35 cellular contexts compared by ENCODE assay signal in the genomic region with DNA sequence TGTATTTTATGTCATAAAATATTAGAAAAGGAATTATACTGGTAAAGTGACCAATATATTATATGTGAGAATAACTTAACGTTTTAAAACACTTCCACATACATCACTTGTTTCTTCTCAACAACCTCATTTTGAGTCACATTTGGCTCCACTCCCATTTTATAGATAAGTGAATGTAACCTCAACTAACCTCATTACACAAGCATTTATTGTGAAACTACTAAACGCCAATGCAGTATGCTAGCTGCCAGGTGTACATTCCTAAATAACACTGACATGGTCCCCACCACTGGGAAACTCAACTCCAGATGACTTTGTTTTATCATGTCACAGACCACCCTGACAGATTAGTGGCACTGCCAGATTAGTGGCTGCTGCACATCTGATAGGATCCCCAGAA.
"Had no signal": no experiment of that assay in that cellular context is flagged by ENCODE, and none has a peak within 500 bp of the region (broad histone marks: within the 10 kb centered on the region; RNA-seq: fewer than 3 reads in every experiment).

No MANE protein-coding gene starts in this region.

- H3K27ac Mint-ChIP-seq: activated B cell treated with CpG ODN at 0.5 μM for 24 hours; activated CD4-positive, alpha-beta memory T cell treated with anti-CD3 and anti-CD28 coated beads, Interleukin-2, amount 10 ng/mL, durations not matched to agents 7 days and 5 days; activated CD8-positive, alpha-beta memory T cell treated with anti-CD3 and anti-CD28 coated beads, Interleukin-2, amount 10 ng/mL, durations not matched to agents 7 days and 5 days; activated naive CD8-positive, alpha-beta T cell treated with anti-CD3 and anti-CD28 coated beads for 36 hours; activated T-helper 17 cell treated with anti-CD3 and anti-CD28 coated beads, Interleukin-2, amount 50 U/mL, for 72 hours had no signal

- ATAC-seq: activated CD8-positive, alpha-beta memory T cell treated with anti-CD3 and anti-CD28 coated beads, Interleukin-2, amount 10 ng/mL, durations not matched to agents 7 days and 5 days; activated T-helper 17 cell treated with anti-CD3 and anti-CD28 coated beads, Interleukin-2, amount 50 U/mL, for 72 hours had no signal

- H3K4me3 ChIP-seq: ascending aorta had no signal

- H3K36me3 Mint-ChIP-seq: activated CD8-positive, alpha-beta memory T cell treated with anti-CD3 and anti-CD28 coated beads, Interleukin-2, amount 10 ng/mL, durations not matched to agents 7 days and 5 days; activated naive CD8-positive, alpha-beta T cell treated with anti-CD3 and anti-CD28 coated beads for 36 hours had no signal

- H3K27me3 Mint-ChIP-seq: activated B cell treated with CpG ODN at 0.5 μM for 24 hours; activated CD4-positive, alpha-beta memory T cell treated with anti-CD3 and anti-CD28 coated beads, Interleukin-2, amount 10 ng/mL, durations not matched to agents 7 days and 5 days; activated CD8-positive, alpha-beta memory T cell treated with anti-CD3 and anti-CD28 coated beads, Interleukin-2, amount 10 ng/mL, durations not matched to agents 7 days and 5 days; activated naive CD8-positive, alpha-beta T cell treated with anti-CD3 and anti-CD28 coated beads for 36 hours; activated T-helper 17 cell treated with anti-CD3 and anti-CD28 coated beads, Interleukin-2, amount 50 U/mL, for 72 hours had no signal

- H3K36me3 ChIP-seq: ascending aorta had no signal

- H3K9me3 ChIP-seq: ascending aorta had no signal

- H3K4me1 Mint-ChIP-seq: activated B cell treated with CpG ODN at 0.5 μM for 24 hours; activated CD4-positive, alpha-beta memory T cell treated with anti-CD3 and anti-CD28 coated beads, Interleukin-2, amount 10 ng/mL, durations not matched to agents 7 days and 5 days; activated CD8-positive, alpha-beta memory T cell treated with anti-CD3 and anti-CD28 coated beads, Interleukin-2, amount 10 ng/mL, durations not matched to agents 7 days and 5 days; activated naive CD8-positive, alpha-beta T cell treated with anti-CD3 and anti-CD28 coated beads for 36 hours; activated T-helper 17 cell treated with anti-CD3 and anti-CD28 coated beads, Interleukin-2, amount 50 U/mL, for 72 hours had no signal

- H3K27me3 ChIP-seq: ascending aorta had no signal

- H3K27ac ChIP-seq: ascending aorta, VCaP had no signal

- DNase-seq: activated B cell treated with CpG ODN at 0.5 μM for 24 hours; activated CD4-positive, alpha-beta memory T cell treated with anti-CD3 and anti-CD28 coated beads, Interleukin-2, amount 10 ng/mL, durations not matched to agents 7 days and 5 days; activated CD4-positive, alpha-beta T cell treated with anti-CD3 and anti-CD28 coated beads for 4 hours; activated CD4-positive, alpha-beta T cell treated with anti-CD3 and anti-CD28 coated beads, Interleukin-2, amount 50 U/mL, for 1 hour; activated CD4-positive, CD25-positive, alpha-beta regulatory T cell treated with anti-CD3 and anti-CD28 coated beads, Interleukin-2, amount 50 U/mL, for 72 hours; activated CD8-positive, alpha-beta memory T cell treated with anti-CD3 and anti-CD28 coated beads for 24 hours; activated CD8-positive, alpha-beta memory T cell treated with anti-CD3 and anti-CD28 coated beads, Interleukin-2, amount 10 ng/mL, durations not matched to agents 7 days and 5 days; activated CD8-positive, alpha-beta memory T cell treated with anti-CD3 and anti-CD28 coated beads, Interleukin-2, amount 50 U/mL, for 48 hours; activated effector memory CD4-positive, alpha-beta T cell treated with anti-CD3 and anti-CD28 coated beads, Interleukin-2, amount 50 U/mL, for 16 hours; activated naive CD4-positive, alpha-beta T cell; activated naive CD4-positive, alpha-beta T cell treated with anti-CD3 and anti-CD28 coated beads, Interleukin-2, amount 50 U/mL, for 16 hours; activated naive CD8-positive, alpha-beta T cell treated with anti-CD3 and anti-CD28 coated beads for 36 hours; activated T-cell treated with anti-CD3 and anti-CD28 coated beads, Interleukin-2, amount 50 U/mL, for 48 hours; amygdala; Kasumi-1; KG1; MM.1S; NCI-H1105; NCI-H1417 treated with DMSO at 0.1 percent for 48 hours; NCI-H187 treated with DMSO at 0.1 percent for 48 hours; NCI-H2081; NCI-H2171 treated with DMSO at 0.1 percent for 48 hours; NCI-H2227 treated with DMSO at 0.1 percent for 48 hours; NCI-H446; NCI-H510A treated with DMSO at 0.1 percent for 48 hours; NCI-H69; NK-92 treated with Interleukin-12 subunit alpha and Interleukin-12 subunit beta, amount 100 ng/mL, for 24 hours; Right ventricle myocardium superior; SW 1271; T-helper 1 cell; T-helper 2 cell; T-helper 9 cell had no signal

- H3K4me3 Mint-ChIP-seq: activated B cell treated with CpG ODN at 0.5 μM for 24 hours; activated CD4-positive, alpha-beta memory T cell treated with anti-CD3 and anti-CD28 coated beads, Interleukin-2, amount 10 ng/mL, durations not matched to agents 7 days and 5 days; activated CD8-positive, alpha-beta memory T cell treated with anti-CD3 and anti-CD28 coated beads, Interleukin-2, amount 10 ng/mL, durations not matched to agents 7 days and 5 days; activated naive CD8-positive, alpha-beta T cell treated with anti-CD3 and anti-CD28 coated beads for 36 hours; activated T-helper 17 cell treated with anti-CD3 and anti-CD28 coated beads, Interleukin-2, amount 50 U/mL, for 72 hours had no signal

- H3K4me1 ChIP-seq: ascending aorta had no signal
